ENCODE assay signal across 8 cellular contexts in genomic region chr3:16264708-16265454, GRCh38. TPM values are rescaled to one million over a fixed set of nuclear protein-coding genes. Genes with fewer than 3 reads are reported as not detected.
DNase-seq lines count a peak whose midpoint lies in the region; ATAC-seq and TF ChIP-seq lines count a peak whose summit lies in the region.

Gene DPH3, minus strand, starts transcription at chr3:16264943. Its CDS starts 67 bp downstream, at chr3:16264876.
Gene OXNAD1, plus strand, starts transcription at chr3:16265212. Its CDS starts 5,741 bp downstream, at chr3:16270953.

- peak; percentile 98 for ATAC-seq in HG03439 (IDR thresholded peaks at IDR 0.05; ENCODE audit: unreplicated experiment)

- peak; percentile 76 for TF ChIP-seq POLR2A in GM19193 (IDR thresholded peaks at IDR 0.05; ENCODE audit: extremely low read depth, insufficient read depth, insufficient read length)

- H3K27me3 Mint-ChIP-seq in chondrocyte (ENCODE audit: low read depth): no peaks in the 10 kb centered on the region

- H3K4me1 Mint-ChIP-seq in chondrocyte (ENCODE audit: low read depth): peaks cover 33% of the 10 kb centered on the region

- H3K4me3 Mint-ChIP-seq in chondrocyte (ENCODE audit: unreplicated experiment): peak within 1 kb of the TSS; percentile 88

- H3K4me3 ChIP-seq in kidney epithelial cell (ENCODE audit: low read depth, low read length): peak within 1 kb of the TSS; percentile 78

- H3K9me3 Mint-ChIP-seq in chondrocyte (ENCODE audit: low read depth): no peaks in the 10 kb centered on the region

- TF ChIP-seq CTCF in chondrocyte (IDR thresholded peaks at IDR 0.05) (peak; percentile 28), kidney epithelial cell (IDR thresholded peaks at IDR 0.05; ENCODE audit: insufficient read depth, low read length, poor library complexity, severe bottlenecking) (no peak)

- peak; percentile 100 for DNase-seq in Ammon's horn (ENCODE audit: low spot score)
- DNase-seq in NCI-H510A treated with DMSO at 0.1 percent for 48 hours (lab: John Stamatoyannopoulos, UW): peak; percentile 91
- DNase-seq in activated CD4-positive, alpha-beta T cell treated with anti-CD3 and anti-CD28 coated beads for 24 hours (ENCODE audit: low read depth in 2 of 2): peak; percentile 97 to 99
- DNase-seq in chondrocyte (ENCODE audit: low spot score): peak; percentile 100
- DNase-seq in kidney epithelial cell (ENCODE audit: low read depth): peak; percentile 98
- peak; percentile 99 for DNase-seq in stimulated activated CD4-positive, alpha-beta T cell treated with anti-CD3 and anti-CD28 coated beads, Interleukin-15, amount 100 ng/mL, for 48 hours (ENCODE audit: low read depth in 2 of 2)

- H3K27me3 ChIP-seq in kidney epithelial cell (ENCODE audit: control insufficient read depth, insufficient read depth, low read length): no peaks in the 10 kb centered on the region

- no peaks in the 10 kb centered on the region for H3K36me3 Mint-ChIP-seq in chondrocyte (ENCODE audit: low read depth)

- no peaks in the 10 kb centered on the region for H3K36me3 ChIP-seq in kidney epithelial cell (ENCODE audit: control insufficient read depth, insufficient read depth, low read length)

- peak within 1 kb of the TSS; percentile 99 for H3K27ac Mint-ChIP-seq in chondrocyte (ENCODE audit: unreplicated experiment)

RNA-seq across cellular contexts. Expression of gene DPH3, which starts in this region (rescaled TPM):
- total RNA-seq in chondrocyte (19.8 to 23.8 TPM (median 20.5 TPM) in 3 replicates), kidney epithelial cell (29.6 and 30.5 TPM in 2 replicates)

RNA-seq across cellular contexts. Expression of gene OXNAD1, which starts in this region (rescaled TPM):
- total RNA-seq in chondrocyte: 6.4 to 8.1 TPM (median 6.7 TPM) in 3 replicates
- 16.6 and 18.8 TPM in 2 replicates for total RNA-seq in kidney epithelial cell

Comparison
In these comparisons a context has a peak if more than half of its experiments do, and no peak if none do; other contexts are left out.
1. Peak in every context shown above with its lines: DNase-seq, ATAC-seq and H3K4me3 ChIP-seq.